19 cellular contexts compared by ENCODE assay signal in the genomic region with DNA sequence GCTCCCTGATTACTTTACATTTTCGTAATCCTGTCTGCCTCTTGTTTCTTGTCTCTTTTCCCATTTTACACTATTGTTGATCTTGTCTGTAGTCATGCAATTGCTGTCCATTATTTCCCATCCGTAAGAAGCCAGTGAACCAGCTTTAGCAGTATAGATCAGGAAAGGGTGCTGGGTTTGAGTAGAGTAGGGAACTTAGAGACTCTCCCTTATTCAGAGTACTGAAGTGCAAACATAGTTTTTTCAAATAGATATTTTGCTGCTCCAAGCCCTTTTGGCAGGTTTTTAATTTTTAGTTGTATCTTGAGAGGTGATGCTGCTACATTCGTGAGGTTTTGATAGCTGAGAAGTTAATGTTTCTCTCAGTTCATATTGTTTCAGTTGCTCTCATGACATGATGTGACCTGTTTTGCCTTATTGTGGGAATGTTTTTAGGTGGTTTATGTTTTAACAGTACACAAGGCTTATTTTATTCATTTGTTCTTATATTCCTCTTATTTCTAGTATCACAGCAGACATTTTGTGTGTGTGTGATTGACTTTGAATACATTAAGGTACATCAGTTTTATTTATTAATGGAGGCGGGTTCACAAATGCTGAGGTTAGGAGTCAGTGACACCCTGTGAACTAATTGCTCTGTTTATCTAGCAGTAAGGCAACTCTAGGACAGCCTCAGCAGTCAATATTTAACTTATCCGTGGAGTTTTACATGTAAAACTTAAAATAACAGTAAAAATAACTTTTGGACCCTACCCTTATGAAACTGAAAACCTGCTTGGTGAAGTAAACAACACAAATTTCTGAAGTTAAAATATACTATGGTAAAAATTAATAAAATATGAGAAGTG.
"Had no signal": no experiment of that assay in that cellular context is flagged by ENCODE, and none has a peak within 500 bp of the region (broad histone marks: within the 10 kb centered on the region; RNA-seq: fewer than 3 reads in every experiment).

No MANE protein-coding gene starts in this region.

- FAIRE-seq: urothelium cell line had no signal

- H3K9me3 Mint-ChIP-seq: activated CD4-positive, alpha-beta memory T cell treated with anti-CD3 and anti-CD28 coated beads, Interleukin-2, amount 10 ng/mL, durations not matched to agents 7 days and 5 days; neural progenitor cell had no signal

- H3K27me3 ChIP-seq: adrenal gland, cardiac muscle cell, colonic mucosa, neural progenitor cell, thyroid gland had no signal

- DNase-seq: activated CD4-positive, alpha-beta memory T cell treated with anti-CD3 and anti-CD28 coated beads, Interleukin-2, amount 10 ng/mL, durations not matched to agents 7 days and 5 days; activated CD4-positive, alpha-beta T cell treated with anti-CD3 and anti-CD28 coated beads for 4 hours; activated effector memory CD4-positive, alpha-beta T cell treated with anti-CD3 and anti-CD28 coated beads, Interleukin-2, amount 50 U/mL, for 16 hours; activated T-cell treated with anti-CD3 and anti-CD28 coated beads, Interleukin-2, amount 50 U/mL, for 4 hours; adrenal gland; colonic mucosa; effector CD4-positive, alpha-beta T cell; foreskin fibroblast; glutamatergic neuron; lower lobe of right lung; retina; stimulated activated CD4-positive, alpha-beta T cell treated with anti-CD3 and anti-CD28 coated beads, Interleukin-2, amount 100 ng/mL, for 48 hours; T-helper 17 cell; thyroid gland had no signal

- H3K27me3 Mint-ChIP-seq: activated CD4-positive, alpha-beta memory T cell treated with anti-CD3 and anti-CD28 coated beads, Interleukin-2, amount 10 ng/mL, durations not matched to agents 7 days and 5 days; activated naive CD4-positive, alpha-beta T cell treated with anti-CD3 and anti-CD28 coated beads, Interleukin-2, amount 50 U/mL, for 24 hours; stimulated activated memory B cell treated with anti-CD40 and anti-IgM and Interleukin-4, amounts not matched to agents 10 μg/mL and 1 μg/mL and 100 μg/mL, for 72 hours; T-helper 17 cell had no signal

- H3K36me3 ChIP-seq: adrenal gland, cardiac muscle cell, colonic mucosa, lower lobe of right lung, neural progenitor cell, thyroid gland had no signal

- ATAC-seq: activated T-cell treated with anti-CD3 and anti-CD28 coated beads, Interleukin-2, amount 50 U/mL, for 4 hours; lower lobe of right lung; stimulated activated memory B cell treated with anti-CD40 and anti-IgM and Interleukin-4, amounts not matched to agents 10 μg/mL and 1 μg/mL and 100 μg/mL, for 72 hours; T-helper 17 cell had no signal

- H3K27ac Mint-ChIP-seq: activated CD4-positive, alpha-beta memory T cell treated with anti-CD3 and anti-CD28 coated beads, Interleukin-2, amount 10 ng/mL, durations not matched to agents 7 days and 5 days; activated naive CD4-positive, alpha-beta T cell treated with anti-CD3 and anti-CD28 coated beads, Interleukin-2, amount 50 U/mL, for 24 hours; neural progenitor cell; stimulated activated memory B cell treated with anti-CD40 and anti-IgM and Interleukin-4, amounts not matched to agents 10 μg/mL and 1 μg/mL and 100 μg/mL, for 72 hours; T-helper 17 cell had no signal

- H3K4me3 ChIP-seq: adrenal gland, cardiac muscle cell, colonic mucosa, lower lobe of right lung, neural progenitor cell, thyroid gland had no signal

- H3K4me3 Mint-ChIP-seq: activated CD4-positive, alpha-beta memory T cell treated with anti-CD3 and anti-CD28 coated beads, Interleukin-2, amount 10 ng/mL, durations not matched to agents 7 days and 5 days; activated naive CD4-positive, alpha-beta T cell treated with anti-CD3 and anti-CD28 coated beads, Interleukin-2, amount 50 U/mL, for 24 hours; activated T-cell treated with anti-CD3 and anti-CD28 coated beads, Interleukin-2, amount 50 U/mL, for 4 hours; neural progenitor cell; stimulated activated memory B cell treated with anti-CD40 and anti-IgM and Interleukin-4, amounts not matched to agents 10 μg/mL and 1 μg/mL and 100 μg/mL, for 72 hours; T-helper 17 cell had no signal

- H3K9me3 ChIP-seq: adrenal gland, colonic mucosa, lower lobe of right lung, thyroid gland had no signal

- H3K4me1 ChIP-seq: adrenal gland, colonic mucosa, lower lobe of right lung, thyroid gland had no signal

- H3K27ac ChIP-seq: adrenal gland, cardiac muscle cell, colonic mucosa, lower lobe of right lung, neural progenitor cell, thyroid gland had no signal

- H3K9ac ChIP-seq: neural progenitor cell had no signal
